ENCODE assay signal across 24 cellular contexts in the genomic region with DNA sequence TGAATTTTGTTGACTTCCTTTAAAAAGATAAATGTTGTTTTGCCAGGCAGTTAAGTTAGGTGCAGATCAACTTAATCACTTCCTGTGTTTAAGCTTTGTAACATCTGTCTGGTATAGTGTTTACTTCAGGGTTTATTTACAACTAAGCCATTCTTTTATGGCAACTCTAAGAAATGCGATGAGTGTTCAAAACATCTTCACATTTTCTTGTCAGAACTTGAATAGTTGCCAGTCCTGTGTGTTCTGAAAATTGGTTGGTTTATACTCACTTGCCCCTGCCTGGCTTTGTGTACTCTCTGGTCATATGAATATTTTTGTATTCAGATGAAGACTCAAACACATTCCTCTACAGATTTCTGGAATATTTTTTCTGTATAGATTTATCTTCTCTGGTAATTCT.
DNase-seq lines count a peak whose midpoint lies in the region; ATAC-seq and TF ChIP-seq lines count a peak whose summit lies in the region.
"Had no signal": no experiment of that assay in that cellular context is flagged by ENCODE, and none has a peak within 500 bp of the region (broad histone marks: within the 10 kb centered on the region; RNA-seq: fewer than 3 reads in every experiment).

No MANE protein-coding gene starts in this region.

- DNase-seq in AG09319 (ENCODE audit: extremely low read depth, low read depth) (peak; percentile 2), HFF-Myc (ENCODE audit: extremely low read depth, low read depth) (peak; percentile 66), choroid plexus epithelial cell (ENCODE audit: low read depth) (peak; percentile 74), iris pigment epithelial cell (ENCODE audit: low read depth) (peak; percentile 64), activated T-cell treated with anti-CD3 and anti-CD28 coated beads for 4 hours (no peak), upper lobe of right lung (no peak), NCI-H446 treated with DMSO at 0.1 percent for 48 hours (lab: John Stamatoyannopoulos, UW) (no peak)
- DNase-seq in activated T-helper 2 cell treated with anti-CD3 and anti-CD28 coated beads, Interferon-gamma antibody, Interleukin-2, Interleukin-4, amounts not matched to agents 10 μg/mL and 5 μg/mL and 100 μg/mL, durations not matched to agents 14 hours and 24 hours and 36 hours (ENCODE audit: low spot score) = no peak
- DNase-seq: activated CD4-positive, alpha-beta memory T cell treated with anti-CD3 and anti-CD28 coated beads, Interleukin-2, amount 10 ng/mL, durations not matched to agents 7 days and 5 days; activated CD4-positive, CD25-positive, alpha-beta regulatory T cell; activated naive CD4-positive, alpha-beta T cell treated with anti-CD3 and anti-CD28 coated beads for 36 hours; aorta; CD4-positive, CD25-positive, alpha-beta regulatory T cell; DMS153; H9; KG1; NCI-H1048; NCI-H2029 treated with DMSO at 0.1 percent for 48 hours; NK-92 treated with Interleukin-12 subunit alpha and Interleukin-12 subunit beta, amount 100 ng/mL, for 24 hours; ovary; Peyer's patch; SK-N-SH; stimulated activated CD8-positive, alpha-beta memory T cell treated with anti-CD3 and anti-CD28 coated beads, Interleukin-4, amount 100 ng/mL, for 48 hours had no signal

- H3K4me1 Mint-ChIP-seq in activated T-helper 2 cell treated with anti-CD3 and anti-CD28 coated beads, Interferon-gamma antibody, Interleukin-2, Interleukin-4, amounts not matched to agents 10 μg/mL and 5 μg/mL and 100 μg/mL, durations not matched to agents 14 hours and 24 hours and 36 hours (ENCODE audit: low read depth) = peaks cover 2% of the 10 kb centered on the region
- H3K4me1 Mint-ChIP-seq: H9 had no signal

- H3K4me3 Mint-ChIP-seq in activated T-helper 2 cell treated with anti-CD3 and anti-CD28 coated beads, Interferon-gamma antibody, Interleukin-2, Interleukin-4, amounts not matched to agents 10 μg/mL and 5 μg/mL and 100 μg/mL, durations not matched to agents 14 hours and 24 hours and 36 hours (ENCODE audit: low read depth) = no peak overlapping the region
- H3K4me3 Mint-ChIP-seq: activated CD4-positive, alpha-beta memory T cell treated with anti-CD3 and anti-CD28 coated beads, Interleukin-2, amount 10 ng/mL, durations not matched to agents 7 days and 5 days; activated naive CD4-positive, alpha-beta T cell treated with anti-CD3 and anti-CD28 coated beads for 36 hours; CD4-positive, CD25-positive, alpha-beta regulatory T cell; H9 had no signal

- H3K4me3 ChIP-seq in HFF-Myc (replicated peaks; ENCODE audit: low read depth, low read length) (no peak overlapping the region), choroid plexus epithelial cell (ENCODE audit: low read depth, low read length) (no peak overlapping the region), upper lobe of right lung (no peak overlapping the region)
- H3K4me3 ChIP-seq: ovary, Peyer's patch, right atrium auricular region had no signal

- H3K4me1 ChIP-seq in upper lobe of right lung = no peaks in the 10 kb centered on the region
- H3K4me1 ChIP-seq: Peyer's patch, right atrium auricular region had no signal

- H3K27me3 Mint-ChIP-seq in activated T-helper 2 cell treated with anti-CD3 and anti-CD28 coated beads, Interferon-gamma antibody, Interleukin-2, Interleukin-4, amounts not matched to agents 10 μg/mL and 5 μg/mL and 100 μg/mL, durations not matched to agents 14 hours and 24 hours and 36 hours (ENCODE audit: low read depth) = no peaks in the 10 kb centered on the region
- H3K27me3 Mint-ChIP-seq: activated CD4-positive, alpha-beta memory T cell treated with anti-CD3 and anti-CD28 coated beads, Interleukin-2, amount 10 ng/mL, durations not matched to agents 7 days and 5 days; CD4-positive, CD25-positive, alpha-beta regulatory T cell had no signal

- no peaks in the 10 kb centered on the region for H3K36me3 Mint-ChIP-seq in activated T-helper 2 cell treated with anti-CD3 and anti-CD28 coated beads, Interferon-gamma antibody, Interleukin-2, Interleukin-4, amounts not matched to agents 10 μg/mL and 5 μg/mL and 100 μg/mL, durations not matched to agents 14 hours and 24 hours and 36 hours (ENCODE audit: low read depth)
- H3K36me3 Mint-ChIP-seq: CD4-positive, CD25-positive, alpha-beta regulatory T cell had no signal

- no peaks in the 10 kb centered on the region for H3K36me3 ChIP-seq in upper lobe of right lung
- H3K36me3 ChIP-seq: ovary, Peyer's patch, right atrium auricular region had no signal

- no peak overlapping the region for H3K27ac Mint-ChIP-seq in activated T-helper 2 cell treated with anti-CD3 and anti-CD28 coated beads, Interferon-gamma antibody, Interleukin-2, Interleukin-4, amounts not matched to agents 10 μg/mL and 5 μg/mL and 100 μg/mL, durations not matched to agents 14 hours and 24 hours and 36 hours
- H3K27ac Mint-ChIP-seq: activated CD4-positive, alpha-beta memory T cell treated with anti-CD3 and anti-CD28 coated beads, Interleukin-2, amount 10 ng/mL, durations not matched to agents 7 days and 5 days; activated naive CD4-positive, alpha-beta T cell treated with anti-CD3 and anti-CD28 coated beads for 36 hours; H9 had no signal

- H3K9me3 Mint-ChIP-seq in activated T-helper 2 cell treated with anti-CD3 and anti-CD28 coated beads, Interferon-gamma antibody, Interleukin-2, Interleukin-4, amounts not matched to agents 10 μg/mL and 5 μg/mL and 100 μg/mL, durations not matched to agents 14 hours and 24 hours and 36 hours = no peaks in the 10 kb centered on the region
- H3K9me3 Mint-ChIP-seq: activated CD4-positive, alpha-beta memory T cell treated with anti-CD3 and anti-CD28 coated beads, Interleukin-2, amount 10 ng/mL, durations not matched to agents 7 days and 5 days had no signal

- H3K27me3 ChIP-seq in upper lobe of right lung = no peaks in the 10 kb centered on the region
- H3K27me3 ChIP-seq: ovary, Peyer's patch, right atrium auricular region had no signal

- no peak for TF ChIP-seq CTCF in AG09319 (IDR thresholded peaks at IDR 0.05; ENCODE audit: low read depth, low read length)
- no peak for TF ChIP-seq CTCF in HFF-Myc (IDR thresholded peaks at IDR 0.05; ENCODE audit: low read depth, low read length, missing control alignments)
- TF ChIP-seq CTCF in choroid plexus epithelial cell (conservative IDR thresholded peaks at IDR 0.05; ENCODE audit: low read depth, low read length) = no peak
- TF ChIP-seq CTCF in upper lobe of right lung (IDR thresholded peaks at IDR 0.05) = no peak

- H3K27ac ChIP-seq in upper lobe of right lung = no peak overlapping the region
- H3K27ac ChIP-seq: ovary, Peyer's patch, right atrium auricular region had no signal

- ATAC-seq in upper lobe of right lung = no peak

- no peaks in the 10 kb centered on the region for H3K9me3 ChIP-seq in upper lobe of right lung
- H3K9me3 ChIP-seq: ovary, Peyer's patch, right atrium auricular region, SK-N-SH had no signal

- intact Hi-C loops in activated T-helper 2 cell treated with anti-CD3 and anti-CD28 coated beads, Interferon-gamma antibody, Interleukin-2, Interleukin-4, amounts not matched to agents 10 μg/mL and 5 μg/mL and 100 μg/mL, durations not matched to agents 14 hours and 24 hours and 36 hours (cut with micrococcal nuclease) = no loop called here
- intact Hi-C loops in upper lobe of right lung (cut with DNase I) = no loop called here

Comparison
In these comparisons a context has a peak if more than half of its experiments do, and no peak if none do; other contexts are left out.
1. DNase-seq: peak in AG09319 (single experiment), HFF-Myc (single experiment), choroid plexus epithelial cell (single experiment) and iris pigment epithelial cell (single experiment); none in activated T-helper 2 cell treated with anti-CD3 and anti-CD28 coated beads, Interferon-gamma antibody, Interleukin-2, Interleukin-4, amounts not matched to agents 10 μg/mL and 5 μg/mL and 100 μg/mL, durations not matched to agents 14 hours and 24 hours and 36 hours (single experiment), activated T-cell treated with anti-CD3 and anti-CD28 coated beads for 4 hours (single experiment), upper lobe of right lung (single experiment) and NCI-H446 treated with DMSO at 0.1 percent for 48 hours (single experiment).